Comparison of ENCODE assay signal across 10 cellular contexts in the genomic region with DNA sequence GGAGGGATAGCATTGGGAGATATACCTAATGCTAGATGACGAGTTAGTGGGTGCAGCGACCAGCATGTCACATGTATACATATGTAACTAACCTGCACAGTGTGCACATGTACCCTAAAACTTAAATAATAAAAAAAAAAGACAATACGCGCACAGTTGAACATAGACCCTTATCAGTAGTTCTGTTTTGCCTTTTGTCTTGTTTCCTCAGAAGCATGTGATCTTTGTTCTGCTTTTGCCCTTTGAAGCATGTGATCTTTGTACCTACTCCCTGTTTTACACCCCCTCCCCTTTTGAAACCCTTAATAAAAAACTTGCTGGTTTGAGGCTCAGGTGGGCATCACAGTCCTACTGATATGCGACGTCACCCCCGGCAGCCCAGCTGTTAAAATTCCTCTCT. TPM values are rescaled to one million over a fixed set of nuclear protein-coding genes. Genes with fewer than 3 reads are reported as not detected.
"Had no signal": no experiment of that assay in that cellular context is flagged by ENCODE, and none has a peak within 500 bp of the region (broad histone marks: within the 10 kb centered on the region; RNA-seq: fewer than 3 reads in every experiment).

No MANE protein-coding gene starts in this region.

RNA-seq across cellular contexts. Expression of a gene that starts 56.9 kb away (rescaled TPM):
- total RNA-seq: activated CD4-positive, alpha-beta memory T cell treated with anti-CD3 and anti-CD28 coated beads, Interleukin-2, amount 10 ng/mL, durations not matched to agents 7 days and 5 days; activated CD4-positive, alpha-beta T cell treated with anti-CD3 and anti-CD28 coated beads for 36 hours; activated CD4-positive, alpha-beta T cell treated with anti-CD3 and anti-CD28 coated beads, Interleukin-2, amount 10 ng/mL, durations not matched to agents 7 days and 5 days; activated CD8-positive, alpha-beta memory T cell treated with anti-CD3 and anti-CD28 coated beads, Interleukin-2, amount 10 ng/mL, durations not matched to agents 7 days and 5 days; activated CD8-positive, alpha-beta T cell treated with anti-CD3 and anti-CD28 coated beads, Interleukin-2, amount 10 ng/mL, durations not matched to agents 7 days and 5 days; activated naive CD8-positive, alpha-beta T cell treated with anti-CD3 and anti-CD28 coated beads, Interleukin-2, amount 10 ng/mL, durations not matched to agents 7 days and 5 days; activated T-helper 2 cell treated with anti-CD3 and anti-CD28 coated beads, Interferon-gamma antibody, Interleukin-2, Interleukin-4, amounts not matched to agents 10 μg/mL and 5 μg/mL and 100 μg/mL, durations not matched to agents 14 hours and 24 hours and 36 hours; ascending aorta; cardiac muscle cell; WTC11 had no signal
- polyA plus RNA-seq: cardiac muscle cell had no signal
